In genomic region chr1:223142795-223143759, GRCh38 we compare ENCODE assay signal across 8 cellular contexts. TPM values are rescaled to one million over a fixed set of nuclear protein-coding genes. Genes with fewer than 3 reads are reported as not detected.
DNase-seq lines count a peak whose midpoint lies in the region; ATAC-seq, FAIRE-seq and TF ChIP-seq lines count a peak whose summit lies in the region.

Gene TLR5, minus strand, starts transcription at chr1:223143248. Its CDS starts 30,217 bp downstream, at chr1:223113031.

- H2BK12ac ChIP-seq in H1 (ENCODE audit: low read depth, low read length): 0 out of 2 replicates have a peak within 1 kb of the TSS, but pooled peaks have one; percentile 45

- H3K4ac ChIP-seq in H1 (replicated peaks; ENCODE audit: insufficient read length, low read depth, low read length): peak within 1 kb of the TSS; percentile 79

- H4K91ac ChIP-seq in H1 (replicated peaks; ENCODE audit: insufficient read length, low read length): no peak within 1 kb of the TSS

- peak within 1 kb of the TSS; percentile 24; the same call in 1 of the 2 replicates for H3K18ac ChIP-seq in H1 (ENCODE audit: extremely low read depth, low read length)

- 0 out of 3 replicates have a peak, but pooled peaks of 1 of the 2 experiments have one; percentile 27 for TF ChIP-seq POLR2A in H1 (IDR thresholded peaks at IDR 0.05; ENCODE audit: control extremely low read depth in 1 of 2, low read depth in 2 of 2, low read length in 2 of 2)

- H3K4me2 ChIP-seq in H1 (ENCODE audit: insufficient read depth in 1 of 2, low read depth in 2 of 2, low read length in 2 of 2): peak within 1 kb of the TSS; percentile 47 to 65

- H3K23me2 ChIP-seq in H1 (ENCODE audit: low read depth, low read length): no peaks in the 10 kb centered on the region

- H3K79me2 ChIP-seq in H1 (ENCODE audit: control insufficient read depth in 1 of 2, insufficient read depth in 2 of 2, low read length in 2 of 2): no peaks in the 10 kb centered on the region

- peak within 1 kb of the TSS; percentile 81 to 89 (median 86) for H3K4me3 Mint-ChIP-seq in CD4-positive, CD25-positive, alpha-beta regulatory T cell
- H3K4me3 Mint-ChIP-seq in mesothelial cell of epicardium: peak within 1 kb of the TSS; percentile 63

- peaks cover 0 to 3% (median 0%) of the 10 kb centered on the region in 7 donors for H3K9me3 Mint-ChIP-seq in CD4-positive, CD25-positive, alpha-beta regulatory T cell
- H3K9me3 Mint-ChIP-seq in mesothelial cell of epicardium: peaks cover 20% of the 10 kb centered on the region

- peaks cover 10 to 39% (median 19%) of the 10 kb centered on the region in 4 donors for H3K4me1 Mint-ChIP-seq in CD4-positive, CD25-positive, alpha-beta regulatory T cell
- H3K4me1 Mint-ChIP-seq in mesothelial cell of epicardium: peaks cover 26% of the 10 kb centered on the region

- H4K8ac ChIP-seq in H1 (ENCODE audit: extremely low read depth, insufficient read depth, low read length): no peak within 1 kb of the TSS; the same call in none of the 2 replicates

- H4K20me1 ChIP-seq in H1 (replicated peaks in 1 of 2; ENCODE audit: control insufficient read depth in 1 of 2, insufficient read depth in 2 of 2, low read length in 2 of 2): no peaks in the 10 kb centered on the region

- H2BK120ac ChIP-seq in H1 (replicated peaks; ENCODE audit: low read depth, low read length): no peak within 1 kb of the TSS

- H3K27ac ChIP-seq in CD4-positive, CD25-positive, alpha-beta regulatory T cell (ENCODE audit: insufficient read depth, low read length, poor library complexity, severe bottlenecking): peak within 1 kb of the TSS; percentile 73
- H3K27ac ChIP-seq in H1 (ENCODE audit: low read depth, low read length): no peak within 1 kb of the TSS

- TF ChIP-seq CTCF in H1 (IDR thresholded peaks at IDR 0.05; ENCODE audit: control extremely low read depth in 1 of 3, insufficient read depth in 1 of 3, low read depth in 1 of 3, low read length in 3 of 3): peak; percentile 52 to 61 (median 61)
- TF ChIP-seq CTCF in mesothelial cell of epicardium (IDR thresholded peaks at IDR 0.05; ENCODE audit: unreplicated experiment): peak; percentile 55

- no peak within 1 kb of the TSS for H3K14ac ChIP-seq in H1 (ENCODE audit: insufficient read length)

- H3K4me1 ChIP-seq in CD4-positive, CD25-positive, alpha-beta regulatory T cell (ENCODE audit: control insufficient read depth, insufficient read depth, low read length, poor library complexity, severe bottlenecking): peaks cover 25% of the 10 kb centered on the region
- H3K4me1 ChIP-seq in H1 (replicated peaks in 1 of 4; ENCODE audit: control insufficient read depth in 3 of 4, insufficient read depth in 4 of 4, low read length in 3 of 4): peaks cover 0 to 12% (median 5%) of the 10 kb centered on the region in 4 experiments; a peak in 5 of 7 replicates

- peak; percentile 84 to 87 for ATAC-seq in CD4-positive, CD25-positive, alpha-beta regulatory T cell (ENCODE audit: low read depth in 2 of 2)
- ATAC-seq in GM19438 (IDR thresholded peaks at IDR 0.05; ENCODE audit: low read depth, unreplicated experiment) (peak; percentile 96), HG03558 (IDR thresholded peaks at IDR 0.05; ENCODE audit: extremely low read depth, unreplicated experiment) (peak; percentile 78)

- H3K27ac Mint-ChIP-seq in CD4-positive, CD25-positive, alpha-beta regulatory T cell: peak within 1 kb of the TSS; percentile 87 to 94 (median 89)
- peak within 1 kb of the TSS; percentile 66 for H3K27ac Mint-ChIP-seq in mesothelial cell of epicardium

- FAIRE-seq in H1 (lab: Jason Lieb, UNC): no peak

- no peaks in the 10 kb centered on the region for H3K79me1 ChIP-seq in H1 (ENCODE audit: low read depth, low read length)

- H3K36me3 Mint-ChIP-seq in CD4-positive, CD25-positive, alpha-beta regulatory T cell: no peaks in the 10 kb centered on the region
- H3K36me3 Mint-ChIP-seq in mesothelial cell of epicardium: no peaks in the 10 kb centered on the region

- 24% methylated on average over 33 of the region's 65 CpGs; no CpG with 5 or more reads in 1 of the 2 experiments for WGBS in H1 (ENCODE audit: extremely low coverage in 1 of 2, insufficient coverage in 1 of 2, insufficient read length in 1 of 2, insufficient replicate concordance in 2 of 2, low coverage in 1 of 2, low lambda C conversion rate in 2 of 2, missing lambda C conversion rate in 1 of 2), 2 experiments

- no peak within 1 kb of the TSS; a peak in 2 of 7 replicates for H3K9ac ChIP-seq in H1 (replicated peaks in 1 of 4; ENCODE audit: extremely low read depth in 1 of 4, low read depth in 3 of 4, low read length in 3 of 4)

- H2BK5ac ChIP-seq in H1 (ENCODE audit: low read depth, low read length): no peak within 1 kb of the TSS; the same call in 1 of the 2 replicates

- H3K9me3 ChIP-seq in CD4-positive, CD25-positive, alpha-beta regulatory T cell (ENCODE audit: control insufficient read depth in 2 of 2, low read length in 2 of 2): no peaks in the 10 kb centered on the region
- no peaks in the 10 kb centered on the region for H3K9me3 ChIP-seq in H1 (ENCODE audit: insufficient read depth in 2 of 2, low read depth in 1 of 2, low read length in 1 of 2)

- H4K5ac ChIP-seq in H1 (ENCODE audit: insufficient read length, low read depth, low read length): peak within 1 kb of the TSS; percentile 23

- H2BK20ac ChIP-seq in H1 (ENCODE audit: low read length): no peak within 1 kb of the TSS

- CTCF ChIA-PET in H1 (lab: Charles Lee; ENCODE audit: partially characterized antibody): interaction anchor here (0.7 to 5.5 kb wide), 13 partner anchors 8 to 559 kb away, joined by 3 to 36 read pairs (median 4); no protein-coding TSS in a partner anchor

- DNase-seq in CD4-positive, CD25-positive, alpha-beta regulatory T cell: peak; percentile 80 to 92 (median 86)
- peak; percentile 97 for DNase-seq in NCI-H82 (lab: John Stamatoyannopoulos, UW)
- peak; percentile 74 to 80 for DNase-seq in activated CD8-positive, alpha-beta memory T cell treated with anti-CD3 and anti-CD28 coated beads for 4 hours (ENCODE audit: low read depth in 2 of 2)
- DNase-seq in H1 (ENCODE audit: low read depth in 1 of 2, low spot score in 2 of 2): peak; percentile 67 to 93
- peak; percentile 64 to 84 for DNase-seq in mesothelial cell of epicardium (ENCODE audit: low spot score in 2 of 2, unreplicated experiment in 2 of 2)
- peak; percentile 76 to 85 for DNase-seq in stimulated activated CD8-positive, alpha-beta memory T cell treated with anti-CD3 and anti-CD28 coated beads, Interleukin-15, amount 100 ng/mL, for 48 hours (ENCODE audit: low read depth in 2 of 2)

- H3K27me3 ChIP-seq in CD4-positive, CD25-positive, alpha-beta regulatory T cell (ENCODE audit: control insufficient read depth, insufficient read depth, low read length): no peaks in the 10 kb centered on the region
- H3K27me3 ChIP-seq in H1 (replicated peaks in 1 of 4; ENCODE audit: control insufficient read depth in 3 of 4, extremely low read depth in 1 of 4, insufficient read depth in 3 of 4, low read length in 3 of 4): peaks cover 0 to 6% (median 4%) of the 10 kb centered on the region in 4 experiments; a peak in 4 of 7 replicates

- H3K4me3 ChIP-seq in CD4-positive, CD25-positive, alpha-beta regulatory T cell (ENCODE audit: low read depth, low read length): peak within 1 kb of the TSS; percentile 78
- H3K4me3 ChIP-seq in H1 (ENCODE audit: extremely low read depth in 1 of 4, insufficient read depth in 2 of 4, low read depth in 3 of 4, low read length in 4 of 4): peak within 1 kb of the TSS; percentile 25 to 60 (median 42)

- peak; percentile 25 to 44; a peak in 2 of 4 replicates for TF ChIP-seq RAD21 in H1 (IDR thresholded peaks at IDR 0.05 in 1 of 2, conservative IDR thresholded peaks at IDR 0.05 in 1 of 2; ENCODE audit: low read depth in 2 of 2, low read length in 2 of 2)

- H3K27me3 Mint-ChIP-seq in CD4-positive, CD25-positive, alpha-beta regulatory T cell: peaks cover 9% of the 10 kb centered on the region
- H3K27me3 Mint-ChIP-seq in mesothelial cell of epicardium (ENCODE audit: low read depth): peaks cover 9% of the 10 kb centered on the region

- H2AFZ ChIP-seq in H1 (ENCODE audit: low read length): peak within 1 kb of the TSS; percentile 97

- TF ChIP-seq EP300 in H1 (IDR thresholded peaks at IDR 0.05; ENCODE audit: borderline replicate concordance in 1 of 2, low read depth in 2 of 2, low read length in 2 of 2): no peak

- H2AK5ac ChIP-seq in H1 (ENCODE audit: low read depth, low read length): no peak within 1 kb of the TSS

- no peak within 1 kb of the TSS for H3K23ac ChIP-seq in H1 (ENCODE audit: insufficient read length)

- POLR2A ChIA-PET in H1 (lab: Charles Lee; ENCODE audit: partially characterized antibody): no interaction called here

- H2BK15ac ChIP-seq in H1 (ENCODE audit: low read length): peak within 1 kb of the TSS; percentile 82; the same call in 1 of the 2 replicates

- H3K36me3 ChIP-seq in CD4-positive, CD25-positive, alpha-beta regulatory T cell (ENCODE audit: control insufficient read depth, insufficient read depth, low read length): no peaks in the 10 kb centered on the region
- H3K36me3 ChIP-seq in H1 (ENCODE audit: control insufficient read depth in 2 of 4, insufficient read depth in 4 of 4, low read length in 3 of 4): no peaks in the 10 kb centered on the region

- no peak within 1 kb of the TSS for H3K56ac ChIP-seq in H1 (replicated peaks; ENCODE audit: insufficient read length, low read depth, low read length)

TF ChIP-seq in H1, 55 proteins besides CTCF, POLR2A, EP300 and RAD21 (continues in another document):
- peak; percentile 54; the same call in 1 of the 2 replicates for TF ChIP-seq SP4 (IDR thresholded peaks at IDR 0.05; ENCODE audit: low read length)
- TF ChIP-seq HDAC2 (IDR thresholded peaks at IDR 0.05; ENCODE audit: borderline replicate concordance in 1 of 2, low read depth in 2 of 2, low read length in 2 of 2): peak; percentile 63 to 78; a peak in 3 of 4 replicates
- TF ChIP-seq BACH1 (IDR thresholded peaks at IDR 0.05; ENCODE audit: low read length): peak; percentile 78
- peak; percentile 98 for TF ChIP-seq E2F6 (IDR thresholded peaks at IDR 0.05)

RNA-seq across cellular contexts. Expression of gene TLR5, which starts in this region (rescaled TPM):
- 0.84 TPM for total RNA-seq in CD4-positive, CD25-positive, alpha-beta regulatory T cell
- 1 to 10 TPM; 4.7 to 9.5 (median 6.2) TPM for polyA plus RNA-seq in CD4-positive, CD25-positive, alpha-beta regulatory T cell
- 0.35 and 0.94 TPM in 2 replicates for total RNA-seq in H1 (2021; fragmentation: NEBNext Ultra II Directional; extraction: Animal tissue kit (Norgen Biotek cat#: 25700))
- polyA plus RNA-seq in H1 (2011; rRNA removed): 0.20 and 0.74 TPM in 2 replicates
- 0.62 TPM for polyA plus RNA-seq in H1 (2011; cell fraction: cytosol; rRNA removed)
- polyA plus RNA-seq in H1 (2011; cell fraction: nucleus; rRNA removed): 1.5 TPM
- 1.0 to 1.3 TPM (median 1.1 TPM) in 4 replicates for polyA plus RNA-seq in H1 (2012, experiment 1 of 2)
- polyA plus RNA-seq in H1 (2012, experiment 2 of 2): 0.54 TPM
- polyA plus RNA-seq in H1 (2013, experiment 1 of 2): 0.53 TPM
- 0.63 TPM for polyA plus RNA-seq in H1 (2013, experiment 2 of 2)
- 0.60 and 0.80 TPM in 2 replicates for polyA minus RNA-seq in H1 (2011; rRNA and poly(A)+ RNA removed)
- polyA minus RNA-seq in H1 (2011; cell fraction: cytosol; rRNA and poly(A)+ RNA removed): not detected
- 2.0 TPM for polyA minus RNA-seq in H1 (2011; cell fraction: nucleus; rRNA and poly(A)+ RNA removed)
- total RNA-seq in mesothelial cell of epicardium: 2.5 to 3.8 TPM (median 3.1 TPM) in 3 replicates
